ENCODE assay signal across 12 cellular contexts in genomic region chr9:134670042-134670525, GRCh38. TPM values are rescaled to one million over a fixed set of nuclear protein-coding genes. Genes with fewer than 3 reads are reported as not detected.
DNase-seq lines count a peak whose midpoint lies in the region; ATAC-seq, FAIRE-seq and TF ChIP-seq lines count a peak whose summit lies in the region.
"Had no signal": no experiment of that assay in that cellular context is flagged by ENCODE, and none has a peak within 500 bp of the region (broad histone marks: within the 10 kb centered on the region; RNA-seq: fewer than 3 reads in every experiment).

No MANE protein-coding gene starts in this region.

- H3K27ac ChIP-seq in A673 (ENCODE audit: low read depth, low read length, poor library complexity, severe bottlenecking) (no peak overlapping the region), mesodermal cell (ENCODE audit: low read depth, low read length, severe bottlenecking) (peak overlapping the region; percentile 45), OCI-LY7 (ENCODE audit: low read depth, low read length, poor library complexity, severe bottlenecking) (no peak overlapping the region)

- H3K9me2 ChIP-seq in OCI-LY7 (ENCODE audit: insufficient read depth, low read length): no peaks in the 10 kb centered on the region

- BruUV-seq in A673 (replicated peaks; lab: Mats Ljungman, UMichigan): no TSS peak
- BruUV-seq in OCI-LY7 (replicated peaks; lab: Mats Ljungman, UMichigan): no TSS peak

- no peak overlapping the region for H2AFZ ChIP-seq in OCI-LY7 (ENCODE audit: low read length)
- H2AFZ ChIP-seq: GM23338 had no signal

- DNase-seq in A673 (ENCODE audit: low spot score): peak; percentile 55
- peak; percentile 60 for DNase-seq in HT1080 (ENCODE audit: low read depth)
- DNase-seq in bronchial epithelial cell (ENCODE audit: low read depth): peak; percentile 39
- no peak for DNase-seq in NCI-H2227 treated with DMSO at 0.1 percent for 48 hours (lab: John Stamatoyannopoulos, UW)
- DNase-seq in OCI-LY7 (ENCODE audit: low spot score): no peak
- DNase-seq in DMS153 (lab: John Stamatoyannopoulos, UW): no peak
- DNase-seq: AML-193, cortex of kidney, SHP77 had no signal

- H3K4me1 ChIP-seq in A673 (ENCODE audit: insufficient read depth, low read length, poor library complexity, severe bottlenecking) (peaks cover 7% of the 10 kb centered on the region), mesodermal cell (ENCODE audit: control insufficient read depth, insufficient read depth, low read length, poor library complexity, severe bottlenecking) (peaks cover 30% of the 10 kb centered on the region), OCI-LY7 (ENCODE audit: insufficient read depth, low read length, poor library complexity, severe bottlenecking) (no peaks in the 10 kb centered on the region)

- WGBS in mesodermal cell (ENCODE audit: insufficient coverage in 2 of 2), 2 experiments: 92 to 100% methylated on average over 1 to 5 of the region's 6 CpGs

- ATAC-seq in HG02852 (IDR thresholded peaks at IDR 0.05; ENCODE audit: unreplicated experiment): no peak
- ATAC-seq: GM23338 had no signal

- H4K20me1 ChIP-seq in OCI-LY7 (ENCODE audit: insufficient read depth, low read length): no peaks in the 10 kb centered on the region

- no peaks in the 10 kb centered on the region for H3K27me3 ChIP-seq in A673 (replicated peaks; ENCODE audit: insufficient read depth, low read depth, low read length, poor library complexity)
- no peaks in the 10 kb centered on the region for H3K27me3 ChIP-seq in bronchial epithelial cell (ENCODE audit: control insufficient read depth, insufficient read depth, low read length)

- intact Hi-C loops in A673 (cut with micrococcal nuclease; ENCODE audit: unreplicated experiment): no loop called here
- intact Hi-C loops in OCI-LY7 (cut with micrococcal nuclease; ENCODE audit: unreplicated experiment): no loop called here

- H3K9me3 ChIP-seq in A673 (ENCODE audit: low read depth, low read length, poor library complexity, severe bottlenecking) (no peaks in the 10 kb centered on the region), mesodermal cell (ENCODE audit: control insufficient read depth, low read length) (peaks cover 7% of the 10 kb centered on the region), OCI-LY7 (ENCODE audit: low read length) (no peaks in the 10 kb centered on the region)

- TF ChIP-seq CTCF in A673 (conservative IDR thresholded peaks at IDR 0.05; ENCODE audit: low read depth, low read length) (no peak), bronchial epithelial cell (IDR thresholded peaks at IDR 0.05; ENCODE audit: insufficient read depth, low read length, severe bottlenecking) (no peak), OCI-LY7 (conservative IDR thresholded peaks at IDR 0.05; ENCODE audit: low read length) (no peak)

- H3K4me3 ChIP-seq in A673 (ENCODE audit: low read depth, low read length, poor library complexity, severe bottlenecking) (no peak overlapping the region), bronchial epithelial cell (ENCODE audit: low read depth, low read length) (no peak overlapping the region), mesodermal cell (ENCODE audit: extremely low read depth, insufficient read depth, low read length, poor library complexity, severe bottlenecking) (no peak overlapping the region), OCI-LY7 (ENCODE audit: low read depth, low read length, poor library complexity, severe bottlenecking) (no peak overlapping the region)
- H3K4me3 ChIP-seq: GM23338 had no signal

- H3K4me2 ChIP-seq in OCI-LY7 (ENCODE audit: low read length): no peak overlapping the region
- H3K4me2 ChIP-seq: GM23338 had no signal

- CTCF ChIA-PET in A673 (lab: Charles Lee) (no interaction called here), OCI-LY7 (lab: Charles Lee; ENCODE audit: unreplicated experiment) (no interaction called here)

- H3K79me2 ChIP-seq in OCI-LY7 (ENCODE audit: insufficient read depth, low read depth, low read length): no peaks in the 10 kb centered on the region

- H3K36me3 ChIP-seq in A673 (ENCODE audit: insufficient read depth, low read length, poor library complexity, severe bottlenecking) (no peaks in the 10 kb centered on the region), bronchial epithelial cell (ENCODE audit: control insufficient read depth, insufficient read depth, low read length) (no peaks in the 10 kb centered on the region), mesodermal cell (ENCODE audit: control insufficient read depth, insufficient read depth, low read length) (peaks cover 88% of the 10 kb centered on the region), OCI-LY7 (ENCODE audit: insufficient read depth, low read length) (no peaks in the 10 kb centered on the region)

- peak; percentile 60 for FAIRE-seq in bronchial epithelial cell (lab: Jason Lieb, UNC)

- POLR2A ChIA-PET in A673 (lab: Charles Lee; ENCODE audit: low non-redundant PET): no interaction called here
- POLR2A ChIA-PET in OCI-LY7 (lab: Charles Lee): no interaction called here

RNA-seq across cellular contexts. Expression of gene COL5A1, which starts 28.5 kb away (rescaled TPM):
- total RNA-seq in A673 (2021) (33.6 and 37.6 TPM in 2 replicates), bronchial epithelial cell (0.90 and 6.3 TPM in 2 replicates), OCI-LY7 (2022) (15.9 and 28.6 TPM in 2 replicates)
- total RNA-seq in HT1080 (2014; rRNA removed; shearing (Covaris generic)): 5.4 and 6.5 TPM in 2 replicates
- 6.7 and 9.0 TPM in 2 replicates for polyA plus RNA-seq in HT1080 (2015; cell fraction: cytosol; rRNA removed)
- 70.0 and 77.9 TPM in 2 replicates for polyA plus RNA-seq in HT1080 (2015; cell fraction: nucleus; rRNA removed)
- 366 TPM for polyA plus RNA-seq in mesodermal cell (2013, experiment 1 of 2)
- 331 TPM for polyA plus RNA-seq in mesodermal cell (2013, experiment 2 of 2)
- 10.2 and 12.2 TPM in 2 replicates for total RNA-seq in OCI-LY7 (2014; rRNA removed; shearing (Covaris generic))

Comparison
In these comparisons a context has a peak if more than half of its experiments do, and no peak if none do; other contexts are left out.
1. DNase-seq: peak in A673 (single experiment), HT1080 (single experiment) and bronchial epithelial cell (single experiment); none in NCI-H2227 treated with DMSO at 0.1 percent for 48 hours (single experiment), OCI-LY7 (single experiment) and DMS153 (single experiment).